Comparison of ENCODE assay signal across 7 cellular contexts in genomic region chr16:29710227-29711219, GRCh38. TPM values are rescaled to one million over a fixed set of nuclear protein-coding genes. Genes with fewer than 3 reads are reported as not detected.
A peak's percentile ranks its signal among the peaks of the same experiment; 100 is the strongest.
DNase-seq lines count a peak whose midpoint lies in the region; ATAC-seq and TF ChIP-seq lines count a peak whose summit lies in the region.

No MANE protein-coding gene starts in this region.

- RAD21 ChIA-PET in HCT116 (lab: Charles Lee; ENCODE audit: low non-redundant PET in 1 of 2, low total read pairs in 2 of 2, uncharacterized antibody in 2 of 2, unreplicated experiment in 2 of 2), result no interaction called here

- no peaks in the 10 kb centered on the region for H3K9me3 Mint-ChIP-seq in central memory CD8-positive, alpha-beta T cell

- CTCF ChIA-PET in HCT116 (lab: Charles Lee), result interaction anchor here (1.0 to 1.9 kb wide), 4 partner anchors 10 to 138 kb away, joined by 3 to 13 read pairs (median 4); no protein-coding TSS in a partner anchor

- H3K36me3 Mint-ChIP-seq in central memory CD8-positive, alpha-beta T cell (ENCODE audit: insufficient read depth), result peaks cover 2% of the 10 kb centered on the region

- no peaks in the 10 kb centered on the region for H3K79me2 ChIP-seq in HCT116 (ENCODE audit: insufficient read depth, low read length)

- H3K9me3 ChIP-seq in HCT116 (ENCODE audit: control insufficient read depth in 1 of 2, insufficient read depth in 1 of 2, low read depth in 1 of 2, low read length in 2 of 2), result no peaks in the 10 kb centered on the region

- H3K27me3 Mint-ChIP-seq in central memory CD8-positive, alpha-beta T cell, result no peaks in the 10 kb centered on the region

- TF ChIP-seq RAD21 in HCT116 (IDR thresholded peaks at IDR 0.05; ENCODE audit: low read depth), result peak; percentile 38; the same call in 1 of the 2 replicates

- H3K4me1 ChIP-seq in HCT116 (ENCODE audit: control insufficient read depth in 1 of 2, insufficient read depth in 2 of 2, low read length in 2 of 2), result peaks cover 5 to 11% of the 10 kb centered on the region in 2 experiments; a peak in 3 of 4 replicates

- no peaks in the 10 kb centered on the region for H3K27me3 ChIP-seq in HCT116 (ENCODE audit: insufficient read depth, low read length)

- no peak overlapping the region for H3K4me3 Mint-ChIP-seq in central memory CD8-positive, alpha-beta T cell

- POLR2A ChIA-PET in HCT116 (lab: Charles Lee), result no interaction called here

- peaks cover 14% of the 10 kb centered on the region for H3K4me1 Mint-ChIP-seq in central memory CD8-positive, alpha-beta T cell

- no peak overlapping the region for H3K4me3 ChIP-seq in HCT116 (replicated peaks in 1 of 2; ENCODE audit: low read depth in 1 of 2, low read length in 2 of 2)

- no peak overlapping the region for H3K27ac ChIP-seq in HCT116 (ENCODE audit: low read depth, low read length)

- intact Hi-C loops in HCT116 (cut with micrococcal nuclease), result no loop called here

- peak overlapping the region; percentile 13 for H3K27ac Mint-ChIP-seq in central memory CD8-positive, alpha-beta T cell (ENCODE audit: low read depth)

- H3K9ac ChIP-seq in HCT116 (ENCODE audit: low read length), result no peak overlapping the region

- peak overlapping the region; percentile 19; the same call in 1 of the 2 replicates for H3K4me2 ChIP-seq in HCT116 (ENCODE audit: low read length)

- peak; percentile 10 for DNase-seq in DMS153 treated with DMSO at 0.1 percent for 48 hours (lab: John Stamatoyannopoulos, UW; ENCODE audit: unreplicated experiment)
- DNase-seq in HCT116 (ENCODE audit: low read depth, low spot score), result peak; percentile 56
- DNase-seq in SHP77 (lab: John Stamatoyannopoulos, UW), result peak; percentile 70 to 73
- DNase-seq in central memory CD8-positive, alpha-beta T cell (ENCODE audit: low spot score in 2 of 2), result peak in 1 of 2 donors; percentile 43
- DNase-seq in left lobe of liver (ENCODE audit: low spot score), result no peak
- peak; percentile 6 for DNase-seq in stimulated activated naive CD4-positive, alpha-beta T cell treated with Interleukin-2 at 50 U/mL for 16 hours (lab: John Stamatoyannopoulos, UW)
- DNase-seq in NK-92 (lab: John Stamatoyannopoulos, UW; ENCODE audit: unreplicated experiment), result no peak

- peak overlapping the region; percentile 79 for H2AFZ ChIP-seq in HCT116 (ENCODE audit: low read depth, low read length, poor library complexity, severe bottlenecking)

- peak; percentile 49 to 68 (median 51); a peak in 5 of 6 replicates for TF ChIP-seq CTCF in HCT116 (IDR thresholded peaks at IDR 0.05 in 2 of 3, conservative IDR thresholded peaks at IDR 0.05 in 1 of 3; ENCODE audit: borderline replicate concordance in 1 of 3, insufficient read depth in 1 of 3, low read depth in 2 of 3, low read length in 2 of 3)

- no peaks in the 10 kb centered on the region for H3K36me3 ChIP-seq in HCT116 (ENCODE audit: control insufficient read depth in 1 of 2, insufficient read depth in 2 of 2, low read length in 2 of 2)

- no peaks in the 10 kb centered on the region for H3K9me2 ChIP-seq in HCT116 (ENCODE audit: insufficient read depth)

- BruUV-seq in HCT116 (replicated peaks; lab: Mats Ljungman, UMichigan), result no TSS peak

- ATAC-seq in HCT116, result peak; percentile 96
- peak; percentile 93 for ATAC-seq in central memory CD8-positive, alpha-beta T cell (replicated peaks; ENCODE audit: extremely low read depth, poor library complexity, severe bottlenecking)
- peak; percentile 98 for ATAC-seq in left lobe of liver

- TF ChIP-seq POLR2A in HCT116 (IDR thresholded peaks at IDR 0.05; ENCODE audit: borderline replicate concordance, extremely low read depth, insufficient read depth, insufficient read length), result no peak

- H4K20me1 ChIP-seq in HCT116 (ENCODE audit: insufficient read depth), result no peaks in the 10 kb centered on the region

TF ChIP-seq in HCT116, 20 proteins besides CTCF, POLR2A, EP300 and RAD21:
- TF ChIP-seq ZNF274 (IDR thresholded peaks at IDR 0.05; ENCODE audit: low read depth, low read length), result no peak
- TF ChIP-seq, protein P1, sequence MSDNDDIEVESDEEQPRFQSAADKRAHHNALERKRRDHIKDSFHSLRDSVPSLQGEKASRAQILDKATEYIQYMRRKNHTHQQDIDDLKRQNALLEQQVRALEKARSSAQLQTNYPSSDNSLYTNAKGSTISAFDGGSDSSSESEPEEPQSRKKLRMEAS (IDR thresholded peaks at IDR 0.05), result peak; percentile 96
- peak; percentile 78 for TF ChIP-seq CBX3 (IDR thresholded peaks at IDR 0.05; ENCODE audit: low read depth)

RNA-seq across cellular contexts. Expression of gene QPRT, which starts 31.5 kb away (rescaled TPM):
- total RNA-seq in HCT116 (2021; ENCODE audit: unreplicated experiment), result 0.52 TPM
- polyA plus RNA-seq in HCT116 (2012), result 0.13 and 0.19 TPM in 2 replicates
- 143 TPM for total RNA-seq in left lobe of liver

RNA-seq across cellular contexts. Expression of gene C16orf54, which starts 35.3 kb away (rescaled TPM):
- total RNA-seq in HCT116 (2021; ENCODE audit: unreplicated experiment) (0.15 TPM), left lobe of liver (0.53 TPM)
- not detected in 2 replicates for polyA plus RNA-seq in HCT116 (2012)

RNA-seq across cellular contexts. Expression of gene SPN, which starts 47.5 kb away (rescaled TPM):
- total RNA-seq in HCT116 (2021; ENCODE audit: unreplicated experiment), result 0.47 TPM
- 0.02 and 0.30 TPM in 2 replicates for polyA plus RNA-seq in HCT116 (2012)
- 1.3 TPM for total RNA-seq in left lobe of liver

Comparison
In these comparisons a context has a peak if more than half of its experiments do, and no peak if none do; other contexts are left out.
1. DNase-seq: peak in DMS153 treated with DMSO at 0.1 percent for 48 hours (single experiment), HCT116 (single experiment), SHP77 (2 of 2) and stimulated activated naive CD4-positive, alpha-beta T cell treated with Interleukin-2 at 50 U/mL for 16 hours (single experiment); none in left lobe of liver (single experiment) and NK-92 (single experiment).
2. RNA of gene QPRT, which starts 31.5 kb away (total RNA-seq): 143 TPM in left lobe of liver (single experiment); 0.52 TPM in HCT116 (single experiment); every median in the first group is over 10 times any median in the second.
3. Peak in every context shown above with its lines, with median percentiles within 50 percentile points of each other: ATAC-seq.